In genomic region chr16:67937713-67938112, GRCh38 we compare ENCODE assay signal across 11 cellular contexts. TPM values are rescaled to one million over a fixed set of nuclear protein-coding genes. Genes with fewer than 3 reads are reported as not detected.
A peak's percentile ranks its signal among the peaks of the same experiment; 100 is the strongest.
DNase-seq lines count a peak whose midpoint lies in the region; ATAC-seq and TF ChIP-seq lines count a peak whose summit lies in the region.
"Not testable (repeated sequence)": the region's sequence is repeated elsewhere in the genome, so short reads cannot be mapped to it uniquely, and the experiment has no call there.
"Had no signal": no experiment of that assay in that cellular context is flagged by ENCODE, and none has a peak within 500 bp of the region (broad histone marks: within the 10 kb centered on the region; RNA-seq: fewer than 3 reads in every experiment).

No MANE protein-coding gene starts in this region.

- H3K36me3 ChIP-seq in PC-9 (ENCODE audit: low read depth): not testable (repeated sequence)
- H3K36me3 ChIP-seq in effector memory CD4-positive, alpha-beta T cell (ENCODE audit: control insufficient read depth, insufficient read depth, low read length): peaks cover 13% of the 10 kb centered on the region

- BruUV-seq in Calu3 (replicated peaks; lab: Mats Ljungman, UMichigan); PC-9 (replicated peaks; lab: Mats Ljungman, UMichigan): not testable (repeated sequence)

- not testable (repeated sequence) for H3K4me1 ChIP-seq in PC-9 (replicated peaks; ENCODE audit: insufficient read depth)
- peaks cover 33% of the 10 kb centered on the region for H3K4me1 ChIP-seq in effector memory CD4-positive, alpha-beta T cell (ENCODE audit: control insufficient read depth, insufficient read depth, low read length, poor library complexity, severe bottlenecking)

- intact Hi-C loops in Calu3 (cut with micrococcal nuclease; ENCODE audit: unreplicated experiment): not testable (repeated sequence)
- intact Hi-C loops in PC-9 (cut with micrococcal nuclease; ENCODE audit: unreplicated experiment): loop anchor here (5.0 kb wide), 1 partner anchor 295 kb away; no protein-coding TSS in a partner anchor
- intact Hi-C loops in activated T-helper 1 cell treated with anti-CD3 and anti-CD28 coated beads, Interleukin-12 subunit alpha, Interleukin-12 subunit beta, Interleukin-2, Interleukin-4 antibody, amounts not matched to agents 30 ng/mL and 10 ng/mL and 1 ng/mL, durations not matched to agents 14 hours and 24 hours and 36 hours (cut with micrococcal nuclease): loop anchor here (2.0 to 5.0 kb wide), 4 partner anchors 127 to 375 kb away; partner anchors contain the start of genes ESRP2, PRMT7 and SLC7A6OS

- TF ChIP-seq CTCF in Calu3 (IDR thresholded peaks at IDR 0.05; ENCODE audit: unreplicated experiment); PC-9 (conservative IDR thresholded peaks at IDR 0.05): not testable (repeated sequence)

- peak overlapping the region; percentile 91; the same call in 1 of the 2 replicates for H3K4me2 ChIP-seq in PC-9

- not testable (repeated sequence) for H3K27ac ChIP-seq in PC-9
- peak overlapping the region; percentile 85 for H3K27ac ChIP-seq in effector memory CD4-positive, alpha-beta T cell (ENCODE audit: insufficient read depth, low read length, poor library complexity, severe bottlenecking)

- not testable (repeated sequence) for DNase-seq in Calu3; PC-9; activated T-helper 1 cell treated with anti-CD3 and anti-CD28 coated beads, Interleukin-12 subunit alpha, Interleukin-12 subunit beta, Interleukin-2, Interleukin-4 antibody, amounts not matched to agents 30 ng/mL and 10 ng/mL and 1 ng/mL, durations not matched to agents 14 hours and 24 hours and 36 hours (ENCODE audit: low spot score); effector memory CD4-positive, alpha-beta T cell; naive B cell

- ATAC-seq in naive B cell (ENCODE audit: low read depth in 2 of 2): not testable (repeated sequence)

- H3K4me3 Mint-ChIP-seq in Calu3 (ENCODE audit: low read depth, unreplicated experiment) (peak overlapping the region; percentile 87), naive B cell (peak overlapping the region in 7 of 8 donors; percentile 33 to 100 (median 99))
- peak overlapping the region; percentile 98 for H3K4me3 Mint-ChIP-seq in activated T-helper 1 cell treated with anti-CD3 and anti-CD28 coated beads, Interleukin-12 subunit alpha, Interleukin-12 subunit beta, Interleukin-2, Interleukin-4 antibody, amounts not matched to agents 30 ng/mL and 10 ng/mL and 1 ng/mL, durations not matched to agents 14 hours and 24 hours and 36 hours
- H3K4me3 Mint-ChIP-seq in stimulated activated naive CD8-positive, alpha-beta T cell treated with anti-CD3 and anti-CD28 coated beads, Interleukin-15, Interleukin-2, amounts not matched to agents 100 ng/mL and 50 ng/mL, for 24 hours: peak overlapping the region; percentile 98

- H3K27me3 Mint-ChIP-seq in Calu3 (ENCODE audit: unreplicated experiment); activated T-helper 1 cell treated with anti-CD3 and anti-CD28 coated beads, Interleukin-12 subunit alpha, Interleukin-12 subunit beta, Interleukin-2, Interleukin-4 antibody, amounts not matched to agents 30 ng/mL and 10 ng/mL and 1 ng/mL, durations not matched to agents 14 hours and 24 hours and 36 hours (ENCODE audit: insufficient read depth); naive B cell; stimulated activated naive CD8-positive, alpha-beta T cell treated with anti-CD3 and anti-CD28 coated beads, Interleukin-15, Interleukin-2, amounts not matched to agents 100 ng/mL and 50 ng/mL, for 24 hours: not testable (repeated sequence)

- not testable (repeated sequence) for H3K9me3 Mint-ChIP-seq in Calu3 (ENCODE audit: low read depth, unreplicated experiment); activated T-helper 1 cell treated with anti-CD3 and anti-CD28 coated beads, Interleukin-12 subunit alpha, Interleukin-12 subunit beta, Interleukin-2, Interleukin-4 antibody, amounts not matched to agents 30 ng/mL and 10 ng/mL and 1 ng/mL, durations not matched to agents 14 hours and 24 hours and 36 hours; naive B cell; stimulated activated naive CD8-positive, alpha-beta T cell treated with anti-CD3 and anti-CD28 coated beads, Interleukin-15, Interleukin-2, amounts not matched to agents 100 ng/mL and 50 ng/mL, for 24 hours

- H3K4me3 ChIP-seq in PC-9; effector memory CD4-positive, alpha-beta T cell (ENCODE audit: insufficient read depth, low read depth, low read length, poor library complexity, severe bottlenecking): not testable (repeated sequence)

- H3K9me2 ChIP-seq in PC-9 (ENCODE audit: insufficient read depth): not testable (repeated sequence)

- peaks cover 14% of the 10 kb centered on the region for H4K20me1 ChIP-seq in PC-9 (ENCODE audit: insufficient read depth)

- H3K36me3 Mint-ChIP-seq in Calu3 (ENCODE audit: insufficient read depth, unreplicated experiment): peaks cover 83% of the 10 kb centered on the region
- H3K36me3 Mint-ChIP-seq in activated T-helper 1 cell treated with anti-CD3 and anti-CD28 coated beads, Interleukin-12 subunit alpha, Interleukin-12 subunit beta, Interleukin-2, Interleukin-4 antibody, amounts not matched to agents 30 ng/mL and 10 ng/mL and 1 ng/mL, durations not matched to agents 14 hours and 24 hours and 36 hours (ENCODE audit: low read depth): peaks cover 37% of the 10 kb centered on the region
- peaks cover 0 to 10% of the 10 kb centered on the region in 2 donors for H3K36me3 Mint-ChIP-seq in naive B cell
- H3K36me3 Mint-ChIP-seq in stimulated activated naive CD8-positive, alpha-beta T cell treated with anti-CD3 and anti-CD28 coated beads, Interleukin-15, Interleukin-2, amounts not matched to agents 100 ng/mL and 50 ng/mL, for 24 hours (ENCODE audit: low read depth): peaks cover 31% of the 10 kb centered on the region

- POLR2A ChIA-PET in PC-9 (lab: Charles Lee; ENCODE audit: unreplicated experiment): interaction anchor here (0.6 kb wide), 1 partner anchor 533 kb away, joined by 4 read pairs; no protein-coding TSS in a partner anchor

- peaks cover 18% of the 10 kb centered on the region for H3K79me2 ChIP-seq in PC-9 (ENCODE audit: low read depth)

- CTCF ChIA-PET in Calu3 (lab: Charles Lee): interaction anchor here (0.7 to 0.8 kb wide), 3 partner anchors 92 to 264 kb away, joined by 3 to 9 read pairs (median 4); no protein-coding TSS in a partner anchor
- CTCF ChIA-PET in PC-9 (lab: Charles Lee): interaction anchor here (0.6 kb wide), 2 partner anchors 252 to 391 kb away, joined by 4 read pairs; no protein-coding TSS in a partner anchor

- not testable (repeated sequence) for H3K27me3 ChIP-seq in PC-9 (ENCODE audit: insufficient read depth, low read depth); effector memory CD4-positive, alpha-beta T cell (replicated peaks; ENCODE audit: control insufficient read depth, insufficient read depth, low read length, poor library complexity, severe bottlenecking)

- not testable (repeated sequence) for H2AFZ ChIP-seq in PC-9

- peaks cover 26% of the 10 kb centered on the region for H3K4me1 Mint-ChIP-seq in Calu3 (ENCODE audit: low read depth, unreplicated experiment)
- peaks cover 49% of the 10 kb centered on the region for H3K4me1 Mint-ChIP-seq in activated T-helper 1 cell treated with anti-CD3 and anti-CD28 coated beads, Interleukin-12 subunit alpha, Interleukin-12 subunit beta, Interleukin-2, Interleukin-4 antibody, amounts not matched to agents 30 ng/mL and 10 ng/mL and 1 ng/mL, durations not matched to agents 14 hours and 24 hours and 36 hours (ENCODE audit: low read depth)
- H3K4me1 Mint-ChIP-seq in naive B cell: peaks cover 32 to 42% (median 36%) of the 10 kb centered on the region in 3 donors
- peaks cover 51% of the 10 kb centered on the region for H3K4me1 Mint-ChIP-seq in stimulated activated naive CD8-positive, alpha-beta T cell treated with anti-CD3 and anti-CD28 coated beads, Interleukin-15, Interleukin-2, amounts not matched to agents 100 ng/mL and 50 ng/mL, for 24 hours (ENCODE audit: low read depth)

- peak overlapping the region; percentile 92 for H3K27ac Mint-ChIP-seq in Calu3 (ENCODE audit: unreplicated experiment)
- peak overlapping the region; percentile 96 for H3K27ac Mint-ChIP-seq in activated T-helper 1 cell treated with anti-CD3 and anti-CD28 coated beads, Interleukin-12 subunit alpha, Interleukin-12 subunit beta, Interleukin-2, Interleukin-4 antibody, amounts not matched to agents 30 ng/mL and 10 ng/mL and 1 ng/mL, durations not matched to agents 14 hours and 24 hours and 36 hours
- peak overlapping the region in 3 of 6 donors; percentile 32 to 97 (median 50) for H3K27ac Mint-ChIP-seq in naive B cell
- not testable (repeated sequence) for H3K27ac Mint-ChIP-seq in stimulated activated naive CD8-positive, alpha-beta T cell treated with anti-CD3 and anti-CD28 coated beads, Interleukin-15, Interleukin-2, amounts not matched to agents 100 ng/mL and 50 ng/mL, for 24 hours

- not testable (repeated sequence) for H3K9me3 ChIP-seq in PC-9 (ENCODE audit: insufficient read depth, low read depth); effector memory CD4-positive, alpha-beta T cell (ENCODE audit: control insufficient read depth, low read length)

- H3F3A ChIP-seq in PC-9 (ENCODE audit: insufficient read depth, low read depth): peaks cover 26% of the 10 kb centered on the region

RNA-seq across cellular contexts. Expression of gene PSMB10, which starts 1.1 kb away (rescaled TPM):
- total RNA-seq in Calu3 (2022): 79.3 and 103 TPM in 2 replicates
- total RNA-seq in PC-9 (2021): 39.5 and 56.2 TPM in 2 replicates
- 213 and 218 TPM in 2 replicates for total RNA-seq in activated T-helper 1 cell treated with anti-CD3 and anti-CD28 coated beads, Interleukin-12 subunit alpha, Interleukin-12 subunit beta, Interleukin-2, Interleukin-4 antibody, amounts not matched to agents 30 ng/mL and 10 ng/mL and 1 ng/mL, durations not matched to agents 14 hours and 24 hours and 36 hours
- polyA plus RNA-seq in naive B cell (ENCODE audit: low read depth in 6 of 6): 100 to 1,000 TPM; 398 to 770 (median 477) TPM

RNA-seq across cellular contexts. Expression of gene CTRL, which starts 6.1 kb away (rescaled TPM):
- total RNA-seq in Calu3 (2022) (2.6 and 3.4 TPM in 2 replicates), PC-9 (2021) (1.3 and 1.7 TPM in 2 replicates)
- total RNA-seq in activated T-helper 1 cell treated with anti-CD3 and anti-CD28 coated beads, Interleukin-12 subunit alpha, Interleukin-12 subunit beta, Interleukin-2, Interleukin-4 antibody, amounts not matched to agents 30 ng/mL and 10 ng/mL and 1 ng/mL, durations not matched to agents 14 hours and 24 hours and 36 hours: 5.5 and 6.9 TPM in 2 replicates
- polyA plus RNA-seq in naive B cell (ENCODE audit: low read depth in 6 of 6): 1 to 10 TPM in 4 of 6 donors, under 1 TPM in 2; 0.65 to 3.2 (median 1.3) TPM

RNA-seq across cellular contexts. Expression of gene LCAT, which starts 6.2 kb away (rescaled TPM):
- 14.7 and 15.2 TPM in 2 replicates for total RNA-seq in Calu3 (2022)
- 10.0 and 11.9 TPM in 2 replicates for total RNA-seq in PC-9 (2021)
- 12.7 and 20.3 TPM in 2 replicates for total RNA-seq in activated T-helper 1 cell treated with anti-CD3 and anti-CD28 coated beads, Interleukin-12 subunit alpha, Interleukin-12 subunit beta, Interleukin-2, Interleukin-4 antibody, amounts not matched to agents 30 ng/mL and 10 ng/mL and 1 ng/mL, durations not matched to agents 14 hours and 24 hours and 36 hours
- polyA plus RNA-seq in naive B cell (ENCODE audit: low read depth in 6 of 6): 1 to 10 TPM in 2 of 6 donors, under 1 TPM in 2, not detected in 2; 0.30 to 4.2 (median 0.93) TPM

RNA-seq across cellular contexts. Expression of gene SLC12A4, which starts 30.7 kb away (rescaled TPM):
- total RNA-seq in Calu3 (2022) (31.7 and 38.0 TPM in 2 replicates), PC-9 (2021) (24.2 and 27.0 TPM in 2 replicates)
- 40.0 and 43.1 TPM in 2 replicates for total RNA-seq in activated T-helper 1 cell treated with anti-CD3 and anti-CD28 coated beads, Interleukin-12 subunit alpha, Interleukin-12 subunit beta, Interleukin-2, Interleukin-4 antibody, amounts not matched to agents 30 ng/mL and 10 ng/mL and 1 ng/mL, durations not matched to agents 14 hours and 24 hours and 36 hours
- polyA plus RNA-seq in naive B cell (ENCODE audit: low read depth in 6 of 6): 1 to 10 TPM; 2.8 to 5.4 (median 3.7) TPM

RNA-seq across cellular contexts. Expression of gene DPEP3, which starts 42.6 kb away (rescaled TPM):
- total RNA-seq in Calu3 (2022): not detected in 2 replicates
- not detected in 2 replicates for total RNA-seq in PC-9 (2021)
- total RNA-seq in activated T-helper 1 cell treated with anti-CD3 and anti-CD28 coated beads, Interleukin-12 subunit alpha, Interleukin-12 subunit beta, Interleukin-2, Interleukin-4 antibody, amounts not matched to agents 30 ng/mL and 10 ng/mL and 1 ng/mL, durations not matched to agents 14 hours and 24 hours and 36 hours: not detected in 2 replicates
- polyA plus RNA-seq in naive B cell (ENCODE audit: low read depth in 6 of 6): under 1 TPM in 4 of 6 donors, not detected in 2; 0.44 to 0.83 (median 0.55) TPM
- total RNA-seq: frontal cortex, HT-29, myocyte, Right ventricle myocardium inferior, suprapubic skin had no signal
